8 cellular contexts compared by ENCODE assay signal in genomic region chr18:76709659-76710645, GRCh38.
DNase-seq lines count a peak whose midpoint lies in the region; ATAC-seq and TF ChIP-seq lines count a peak whose summit lies in the region.

No MANE protein-coding gene starts in this region.

- TF ChIP-seq CTCF in IMR-90 (conservative IDR thresholded peaks at IDR 0.05; ENCODE audit: low read depth, low read length) = peak; percentile 97
- peak; percentile 79 for TF ChIP-seq CTCF in OCI-LY7 (conservative IDR thresholded peaks at IDR 0.05; ENCODE audit: low read length)
- peak; percentile 89 to 93 (median 90) for TF ChIP-seq CTCF in esophagus muscularis mucosa (IDR thresholded peaks at IDR 0.05)

- BruUV-seq in IMR-90 (replicated peaks; lab: Mats Ljungman, UMichigan) (no TSS peak), OCI-LY7 (replicated peaks; lab: Mats Ljungman, UMichigan) (no TSS peak)

- H3K27me3 ChIP-seq in IMR-90 (ENCODE audit: control insufficient read depth, insufficient read depth, low read length) = no peaks in the 10 kb centered on the region; the same call in 1 of the 2 replicates
- H3K27me3 ChIP-seq in esophagus muscularis mucosa = no peaks in the 10 kb centered on the region

- no peak overlapping the region for H3K4me3 ChIP-seq in IMR-90 (ENCODE audit: insufficient read depth, low read depth, low read length)
- no peak overlapping the region for H3K4me3 ChIP-seq in OCI-LY7 (ENCODE audit: low read depth, low read length, poor library complexity, severe bottlenecking)
- peak overlapping the region in 2 of 4 donors; percentile 30 to 41 for H3K4me3 ChIP-seq in esophagus muscularis mucosa

- intact Hi-C loops in IMR-90 (cut with micrococcal nuclease) (loop anchor here (1.0 to 5.0 kb wide), 4 partner anchors 217 to 448 kb away; no protein-coding TSS in a partner anchor), OCI-LY7 (cut with micrococcal nuclease; ENCODE audit: unreplicated experiment) (loop anchor here (1.0 kb wide), 1 partner anchor 311 kb away; no protein-coding TSS in a partner anchor), esophagus muscularis mucosa (cut with DNase I) (loop anchor here (2.0 kb wide), 1 partner anchor 311 kb away; no protein-coding TSS in a partner anchor)

- H3K9me2 ChIP-seq in OCI-LY7 (ENCODE audit: insufficient read depth, low read length) = no peaks in the 10 kb centered on the region

- TF ChIP-seq POLR2A in IMR-90 (IDR thresholded peaks at IDR 0.05; ENCODE audit: low read depth, low read length) (peak; percentile 43; the same call in 1 of the 2 replicates), esophagus muscularis mucosa (IDR thresholded peaks at IDR 0.05; ENCODE audit: low read depth) (no peak)

- peak overlapping the region; percentile 40; the same call in 1 of the 2 replicates for H3K4me2 ChIP-seq in IMR-90 (ENCODE audit: low read depth, low read length)
- H3K4me2 ChIP-seq in OCI-LY7 (ENCODE audit: low read length) = no peak overlapping the region

- POLR2A ChIA-PET in IMR-90 (lab: Charles Lee; ENCODE audit: unreplicated experiment) = no interaction called here
- POLR2A ChIA-PET in OCI-LY7 (lab: Charles Lee) = interaction anchor here (0.6 kb wide), 1 partner anchor 19 kb away, joined by 4 read pairs; no protein-coding TSS in a partner anchor

- H3K9me3 ChIP-seq in IMR-90 (ENCODE audit: control insufficient read depth, insufficient read depth, low read length) (no peaks in the 10 kb centered on the region), OCI-LY7 (ENCODE audit: low read length) (no peaks in the 10 kb centered on the region), esophagus muscularis mucosa (no peaks in the 10 kb centered on the region)

- no peak overlapping the region for H3K4me3 Mint-ChIP-seq in natural killer cell treated with Interleukin-12 subunit alpha and Interleukin-12 subunit beta and Interleukin-15 and Interleukin-18, amount 100 ng/mL, for 72 hours

- no peak overlapping the region for H3K18ac ChIP-seq in IMR-90 (ENCODE audit: low read depth, low read length)

- no peak overlapping the region for H2BK20ac ChIP-seq in IMR-90 (ENCODE audit: low read depth, low read length)

- ATAC-seq in GM21447 (IDR thresholded peaks at IDR 0.05; ENCODE audit: unreplicated experiment) (peak; percentile 76), IMR-90 (ENCODE audit: low read depth) (peak; percentile 99)
- ATAC-seq in natural killer cell treated with Interleukin-12 subunit alpha and Interleukin-12 subunit beta and Interleukin-15 and Interleukin-18, amount 100 ng/mL, for 72 hours = peak; percentile 76 to 83

- in situ Hi-C loops in Caki2 (cut with HindIII; ENCODE audit: low pct_unique_long_range_greater_than_20kb, low sequenced_read_pairs) = no loop called here
- in situ Hi-C loops in IMR-90 (cut with MboI; ENCODE audit: low sequenced_read_pairs) = no loop called here

- dilution Hi-C loops in IMR-90 (cut with HindIII; ENCODE audit: low sequenced_read_pairs, unreplicated experiment) = no loop called here

- H2AK5ac ChIP-seq in IMR-90 (ENCODE audit: low read depth, low read length) = no peak overlapping the region

- no peak overlapping the region for H4K91ac ChIP-seq in IMR-90 (ENCODE audit: insufficient read depth, low read depth, low read length)

- no peak overlapping the region for H2BK120ac ChIP-seq in IMR-90 (ENCODE audit: low read depth, low read length)

- H3K4ac ChIP-seq in IMR-90 (ENCODE audit: low read depth, low read length) = no peak overlapping the region

- peak; percentile 29 for DNase-seq in Caki2 (ENCODE audit: low read depth)
- DNase-seq in IMR-90 = peak; percentile 65
- peak; percentile 56 for DNase-seq in OCI-LY7 (ENCODE audit: low spot score)
- DNase-seq in activated T-cell treated with anti-CD3 and anti-CD28 coated beads for 4 hours = peak; percentile 32
- DNase-seq in esophagus muscularis mucosa (ENCODE audit: extremely low spot score) = no peak
- DNase-seq in natural killer cell treated with Interleukin-12 subunit alpha and Interleukin-12 subunit beta and Interleukin-15 and Interleukin-18, amount 100 ng/mL, for 72 hours (ENCODE audit: low spot score) = peak; percentile 79
- DNase-seq in superior temporal gyrus (ENCODE audit: extremely low spot score) = peak; percentile 85

- H2AFZ ChIP-seq in IMR-90 (replicated peaks; ENCODE audit: low read length, poor library complexity) = peak overlapping the region; percentile 93
- no peak overlapping the region for H2AFZ ChIP-seq in OCI-LY7 (ENCODE audit: low read length)

- H3K4me1 ChIP-seq in IMR-90 (ENCODE audit: control insufficient read depth, insufficient read depth, low read length) (no peaks in the 10 kb centered on the region), OCI-LY7 (ENCODE audit: insufficient read depth, low read length, poor library complexity, severe bottlenecking) (no peaks in the 10 kb centered on the region), esophagus muscularis mucosa (peaks cover 4 to 7% (median 5%) of the 10 kb centered on the region in 4 donors)

- no peak overlapping the region for H2BK5ac ChIP-seq in IMR-90 (ENCODE audit: low read depth, low read length, poor library complexity, severe bottlenecking)

- H4K20me1 ChIP-seq in IMR-90 (ENCODE audit: insufficient read depth, low read length) (no peaks in the 10 kb centered on the region), OCI-LY7 (ENCODE audit: insufficient read depth, low read length) (no peaks in the 10 kb centered on the region)

- no peak overlapping the region for H3K14ac ChIP-seq in IMR-90 (replicated peaks; ENCODE audit: low read depth, low read length)

- no peaks in the 10 kb centered on the region for H3K9me1 ChIP-seq in IMR-90 (ENCODE audit: insufficient read depth, low read length)

- peaks cover 3 to 6% of the 10 kb centered on the region in 2 donors for H3K4me1 Mint-ChIP-seq in natural killer cell treated with Interleukin-12 subunit alpha and Interleukin-12 subunit beta and Interleukin-15 and Interleukin-18, amount 100 ng/mL, for 72 hours (ENCODE audit: low read depth in 2 of 2)

- TF ChIP-seq EP300 in esophagus muscularis mucosa (IDR thresholded peaks at IDR 0.05) = no peak

- no peak overlapping the region for H3K27ac Mint-ChIP-seq in natural killer cell treated with Interleukin-12 subunit alpha and Interleukin-12 subunit beta and Interleukin-15 and Interleukin-18, amount 100 ng/mL, for 72 hours

- no peaks in the 10 kb centered on the region for H3K79me2 ChIP-seq in OCI-LY7 (ENCODE audit: insufficient read depth, low read depth, low read length)

- H2BK15ac ChIP-seq in IMR-90 (ENCODE audit: low read depth, low read length) = no peak overlapping the region

- WGBS in IMR-90 (ENCODE audit: extremely low coverage in 2 of 2, insufficient read length in 1 of 2), 2 experiments = 44% methylated on average over 6 of the region's 29 CpGs; no CpG with 5 or more reads in 1 of the 2 experiments
- WGBS in esophagus muscularis mucosa = 41% methylated on average over 28 of the region's 29 CpGs

- no peak overlapping the region for H3K23ac ChIP-seq in IMR-90 (ENCODE audit: low read depth, low read length)

- H3K79me1 ChIP-seq in IMR-90 (ENCODE audit: low read depth in 1 of 2, low read length in 2 of 2) = no peaks in the 10 kb centered on the region

- no peaks in the 10 kb centered on the region for H3K9me3 Mint-ChIP-seq in natural killer cell treated with Interleukin-12 subunit alpha and Interleukin-12 subunit beta and Interleukin-15 and Interleukin-18, amount 100 ng/mL, for 72 hours

- H3K36me3 ChIP-seq in IMR-90 (ENCODE audit: control insufficient read depth, insufficient read depth, low read length) (no peaks in the 10 kb centered on the region), OCI-LY7 (ENCODE audit: insufficient read depth, low read length) (no peaks in the 10 kb centered on the region), esophagus muscularis mucosa (no peaks in the 10 kb centered on the region)

- no peaks in the 10 kb centered on the region for H3K27me3 Mint-ChIP-seq in natural killer cell treated with Interleukin-12 subunit alpha and Interleukin-12 subunit beta and Interleukin-15 and Interleukin-18, amount 100 ng/mL, for 72 hours

- no peaks in the 10 kb centered on the region for H3K36me3 Mint-ChIP-seq in natural killer cell treated with Interleukin-12 subunit alpha and Interleukin-12 subunit beta and Interleukin-15 and Interleukin-18, amount 100 ng/mL, for 72 hours

- 0 out of 2 replicates have a peak overlapping the region, but pooled peaks have one; percentile 36 for H3K9ac ChIP-seq in IMR-90 (ENCODE audit: low read depth, low read length)

- CTCF ChIA-PET in IMR-90 (lab: Yijun Ruan, JAX) (interaction anchor here (0.5 to 1.6 kb wide), 7 partner anchors 11 to 361 kb away, joined by 3 to 6 read pairs (median 3); no protein-coding TSS in a partner anchor), OCI-LY7 (lab: Charles Lee; ENCODE audit: unreplicated experiment) (no interaction called here)

- peak; percentile 98 for TF ChIP-seq RAD21 in IMR-90 (IDR thresholded peaks at IDR 0.05; ENCODE audit: low read length)

- H3K27ac ChIP-seq in IMR-90 (ENCODE audit: insufficient read depth, low read length) (no peak overlapping the region), OCI-LY7 (ENCODE audit: low read depth, low read length, poor library complexity, severe bottlenecking) (no peak overlapping the region), esophagus muscularis mucosa (replicated peaks in 1 of 4) (no peak overlapping the region)

- H3K56ac ChIP-seq in IMR-90 (ENCODE audit: extremely low read depth, insufficient read depth, low read length) = no peak overlapping the region

- H4K5ac ChIP-seq in IMR-90 (ENCODE audit: low read depth, low read length) = peak overlapping the region; percentile 82

- H4K8ac ChIP-seq in IMR-90 (ENCODE audit: low read depth in 2 of 2, low read length in 2 of 2) = peak overlapping the region in 1 of 2 experiments; percentile 72; a peak in 1 of 4 replicates

- no peak overlapping the region for H2AK9ac ChIP-seq in IMR-90 (replicated peaks; ENCODE audit: low read depth, low read length, poor library complexity)

TF ChIP-seq in IMR-90, 13 proteins besides CTCF, POLR2A, EP300 and RAD21:
- TF ChIP-seq MXI1 (IDR thresholded peaks at IDR 0.05; ENCODE audit: borderline replicate concordance, low read depth, low read length) = 0 out of 2 replicates have a peak, but pooled peaks have one; percentile 24
- peak; percentile 99 for TF ChIP-seq SMC3 (IDR thresholded peaks at IDR 0.05; ENCODE audit: low read depth, low read length)
- no peak for TF ChIP-seq ELK1 (IDR thresholded peaks at IDR 0.05; ENCODE audit: borderline replicate concordance, low read depth, low read length)
